In the genomic region with DNA sequence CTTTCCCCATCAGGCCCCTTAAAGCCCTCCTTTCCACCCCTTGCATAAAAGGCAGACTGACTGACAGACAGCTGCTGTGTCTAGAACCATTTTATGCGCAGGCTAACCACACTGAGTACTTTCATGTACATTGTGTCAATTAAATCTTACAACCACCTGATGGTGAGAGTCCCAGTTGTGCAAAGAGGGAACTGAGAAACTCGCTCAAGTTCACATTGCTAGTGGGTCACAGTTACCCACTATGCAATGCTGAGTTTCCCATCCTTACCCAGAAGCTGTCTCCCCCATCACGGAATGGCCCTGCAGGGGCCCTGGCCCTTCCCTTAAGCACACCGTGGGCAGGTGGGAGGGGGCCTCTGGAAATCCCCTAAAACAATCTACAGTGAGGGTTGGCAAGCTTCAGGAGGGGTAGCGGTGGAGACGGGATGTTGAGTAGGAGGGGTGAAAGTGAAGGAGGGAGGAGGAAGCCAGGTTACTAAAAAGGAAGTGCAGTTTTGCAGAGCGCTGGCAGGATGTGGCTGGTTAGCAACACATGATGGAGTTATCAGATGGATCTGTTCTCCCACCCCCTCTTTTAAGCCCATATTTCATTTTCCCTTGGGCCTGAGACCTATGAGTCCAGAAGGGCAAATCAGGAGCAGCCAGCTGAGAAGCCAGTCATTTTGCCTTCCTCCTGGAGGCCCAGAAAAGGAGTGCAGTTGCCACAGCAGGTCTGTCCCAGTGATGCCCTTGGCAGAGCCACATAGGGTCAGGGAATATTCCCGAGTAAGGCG, we compare ENCODE assay signal across 8 cellular contexts. TPM values are rescaled to one million over a fixed set of nuclear protein-coding genes. Genes with fewer than 3 reads are reported as not detected.
DNase-seq lines count a peak whose midpoint lies in the region; ATAC-seq and TF ChIP-seq lines count a peak whose summit lies in the region.

No MANE protein-coding gene starts in this region.

- H3K4me3 Mint-ChIP-seq in immature natural killer cell (peak overlapping the region; percentile 99 to 100 (median 100)), HFFc6 (no peak overlapping the region)
- peak overlapping the region; percentile 99 for H3K4me3 Mint-ChIP-seq in stimulated activated effector memory CD8-positive, alpha-beta T cell treated with anti-CD3 and anti-CD28 coated beads, Interleukin-12 subunit alpha, Interleukin-12 subunit beta, amount 100 ng/mL, for 72 hours

- no peak for TF ChIP-seq CTCF in HFFc6 (IDR thresholded peaks at IDR 0.05)

- H3K27ac Mint-ChIP-seq in immature natural killer cell: peak overlapping the region; percentile 95 to 100 (median 99)
- H3K27ac Mint-ChIP-seq in stimulated activated effector memory CD8-positive, alpha-beta T cell treated with anti-CD3 and anti-CD28 coated beads, Interleukin-12 subunit alpha, Interleukin-12 subunit beta, amount 100 ng/mL, for 72 hours: peak overlapping the region; percentile 98
- H3K27ac Mint-ChIP-seq in HFFc6: no peak overlapping the region

- peaks cover 8 to 13% (median 9%) of the 10 kb centered on the region in 3 donors for H3K27me3 Mint-ChIP-seq in immature natural killer cell (ENCODE audit: low read depth in 3 of 3)
- peaks cover 24% of the 10 kb centered on the region for H3K27me3 Mint-ChIP-seq in HFFc6 (ENCODE audit: insufficient read depth)

- ATAC-seq in GM19463 (IDR thresholded peaks at IDR 0.05; ENCODE audit: unreplicated experiment): peak; percentile 60
- ATAC-seq in HG03565 (IDR thresholded peaks at IDR 0.05; ENCODE audit: unreplicated experiment): peak; percentile 59
- peak; percentile 70 for ATAC-seq in stimulated activated effector memory CD8-positive, alpha-beta T cell treated with anti-CD3 and anti-CD28 coated beads, Interleukin-12 subunit alpha, Interleukin-12 subunit beta, amount 100 ng/mL, for 72 hours

- H3K9me3 Mint-ChIP-seq in immature natural killer cell: no peaks in the 10 kb centered on the region
- H3K9me3 Mint-ChIP-seq in stimulated activated effector memory CD8-positive, alpha-beta T cell treated with anti-CD3 and anti-CD28 coated beads, Interleukin-12 subunit alpha, Interleukin-12 subunit beta, amount 100 ng/mL, for 72 hours: no peaks in the 10 kb centered on the region
- H3K9me3 Mint-ChIP-seq in HFFc6: no peaks in the 10 kb centered on the region

- peak; percentile 88 for DNase-seq in CD1c-positive myeloid dendritic cell (ENCODE audit: extremely low spot score)
- DNase-seq in activated CD4-positive, alpha-beta T cell treated with anti-CD3 and anti-CD28 coated beads, Interleukin-2, amount 50 U/mL, for 1 hour: peak; percentile 60
- DNase-seq in immature natural killer cell: peak; percentile 80 to 82 (median 81)
- peak; percentile 51 to 85 for DNase-seq in stimulated activated effector memory CD8-positive, alpha-beta T cell treated with anti-CD3 and anti-CD28 coated beads, Interleukin-12 subunit alpha, Interleukin-12 subunit beta, amount 100 ng/mL, for 72 hours (ENCODE audit: low spot score in 2 of 2)
- no peak for DNase-seq in HFFc6
- DNase-seq in NCI-H1048 (lab: John Stamatoyannopoulos, UW): no peak

- peaks cover 8 to 15% (median 11%) of the 10 kb centered on the region in 3 donors for H3K36me3 Mint-ChIP-seq in immature natural killer cell
- peaks cover 24% of the 10 kb centered on the region for H3K36me3 Mint-ChIP-seq in stimulated activated effector memory CD8-positive, alpha-beta T cell treated with anti-CD3 and anti-CD28 coated beads, Interleukin-12 subunit alpha, Interleukin-12 subunit beta, amount 100 ng/mL, for 72 hours
- no peaks in the 10 kb centered on the region for H3K36me3 Mint-ChIP-seq in HFFc6 (ENCODE audit: low read depth)

- H3K4me1 Mint-ChIP-seq in immature natural killer cell (peaks cover 79 to 90% of the 10 kb centered on the region in 2 donors), HFFc6 (ENCODE audit: low read depth) (peaks cover 12% of the 10 kb centered on the region)
- H3K4me1 Mint-ChIP-seq in stimulated activated effector memory CD8-positive, alpha-beta T cell treated with anti-CD3 and anti-CD28 coated beads, Interleukin-12 subunit alpha, Interleukin-12 subunit beta, amount 100 ng/mL, for 72 hours: peaks cover 94% of the 10 kb centered on the region

RNA-seq across cellular contexts. Expression of a gene that starts 30.0 kb away (rescaled TPM):
- 1 to 10 TPM in 2 of 3 donors, not detected in 1; 1.7 to 3.8 TPM for polyA plus RNA-seq in immature natural killer cell
- 1 to 10 TPM; 2.7 to 4.0 (median 3.6) TPM for total RNA-seq in HFFc6 (2021; fragmentation: NEBNext Ultra II Directional; extraction: Animal tissue kit (Norgen Biotek cat#: 25700))

Comparison
In these comparisons a context has a peak if more than half of its experiments do, and no peak if none do; other contexts are left out.
1. DNase-seq: peak in CD1c-positive myeloid dendritic cell (single experiment), activated CD4-positive, alpha-beta T cell treated with anti-CD3 and anti-CD28 coated beads, Interleukin-2, amount 50 U/mL, for 1 hour (single experiment), immature natural killer cell (3 of 3) and stimulated activated effector memory CD8-positive, alpha-beta T cell treated with anti-CD3 and anti-CD28 coated beads, Interleukin-12 subunit alpha, Interleukin-12 subunit beta, amount 100 ng/mL, for 72 hours (2 of 2); none in HFFc6 (single experiment) and NCI-H1048 (single experiment).
2. Peak in every context shown above with its lines, with median percentiles within 50 percentile points of each other: ATAC-seq.